In the genomic region with DNA sequence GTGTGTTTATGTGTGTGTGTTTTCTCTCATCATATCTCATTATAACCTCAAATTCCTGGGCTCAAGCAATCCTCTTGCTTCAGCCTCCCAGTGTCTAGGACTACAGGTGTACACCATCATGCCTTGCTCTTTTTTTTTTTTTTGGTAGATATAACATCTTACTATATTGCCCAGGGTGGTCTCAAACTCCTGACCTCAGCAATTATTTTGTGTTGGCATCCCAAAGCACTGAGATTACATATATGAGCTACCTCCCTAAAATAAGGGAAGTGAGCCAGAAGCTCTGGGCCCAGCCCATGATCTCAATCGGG, we compare ENCODE assay signal across 8 cellular contexts. TPM values are rescaled to one million over a fixed set of nuclear protein-coding genes. Genes with fewer than 3 reads are reported as not detected.
A peak's percentile ranks its signal among the peaks of the same experiment; 100 is the strongest.
DNase-seq lines count a peak whose midpoint lies in the region; ATAC-seq and TF ChIP-seq lines count a peak whose summit lies in the region.

No MANE protein-coding gene starts in this region.

- H3K36me3 ChIP-seq in SK-N-SH (replicated peaks in 1 of 2; ENCODE audit: control insufficient read depth in 1 of 2, insufficient read depth in 2 of 2, low read length in 1 of 2): peaks cover 2 to 8% of the 10 kb centered on the region in 2 experiments
- peaks cover 11 to 20% (median 16%) of the 10 kb centered on the region in 4 donors for H3K36me3 ChIP-seq in sigmoid colon

- peak overlapping the region; percentile 93 for H3K4me2 ChIP-seq in SK-N-SH

- TF ChIP-seq RAD21 in SK-N-SH (IDR thresholded peaks at IDR 0.05; ENCODE audit: low read length): no peak

- H2AFZ ChIP-seq in SK-N-SH (ENCODE audit: low read depth): peak overlapping the region; percentile 89

- peaks cover 45% of the 10 kb centered on the region for H3K79me2 ChIP-seq in SK-N-SH (ENCODE audit: insufficient read depth)

- CTCF ChIA-PET in SK-N-SH (lab: Yijun Ruan, JAX): no interaction called here

- no peaks in the 10 kb centered on the region for H3K9me3 ChIP-seq in SK-N-SH
- peaks cover 0 to 3% (median under 1%) of the 10 kb centered on the region in 4 donors for H3K9me3 ChIP-seq in sigmoid colon

- no peak for TF ChIP-seq EP300 in SK-N-SH (IDR thresholded peaks at IDR 0.05; ENCODE audit: borderline replicate concordance in 1 of 2, low read depth in 1 of 2, low read length in 1 of 2)
- no peak for TF ChIP-seq EP300 in sigmoid colon (IDR thresholded peaks at IDR 0.05)

- no peaks in the 10 kb centered on the region for H3K9me2 ChIP-seq in SK-N-SH

- peak; percentile 7 for ATAC-seq in GM18907 (IDR thresholded peaks at IDR 0.05; ENCODE audit: unreplicated experiment)
- no peak for ATAC-seq in GM18502 (IDR thresholded peaks at IDR 0.05; ENCODE audit: poor library complexity, unreplicated experiment)

- no peak for DNase-seq in SK-N-SH
- DNase-seq in foreskin fibroblast: no peak
- no peak for DNase-seq in sigmoid colon
- DNase-seq in NCI-H2029 treated with DMSO at 0.1 percent for 48 hours (lab: John Stamatoyannopoulos, UW): no peak
- DNase-seq in posterior cingulate gyrus: no peak
- no peak for DNase-seq in NCI-H1417 (lab: John Stamatoyannopoulos, UW)

- POLR2A ChIA-PET in SK-N-SH (lab: Yijun Ruan, JAX): no interaction called here

- 0% methylated on average over 1 of the region's 1 CpG for WGBS in SK-N-SH (ENCODE audit: low lambda C conversion rate)
- 0% methylated on average over 1 of the region's 1 CpG for WGBS in sigmoid colon, 2 donors

- H3K27me3 ChIP-seq in SK-N-SH (ENCODE audit: insufficient read depth): no peaks in the 10 kb centered on the region; the same call in 1 of the 2 replicates
- H3K27me3 ChIP-seq in sigmoid colon: no peaks in the 10 kb centered on the region

- no peak for TF ChIP-seq POLR2A in sigmoid colon (IDR thresholded peaks at IDR 0.05)

- intact Hi-C loops in sigmoid colon (cut with DNase I): loop anchor here (2.0 to 5.0 kb wide), 2 partner anchors 39 to 42 kb away; partner anchors contain the start of genes TRAPPC2B, ZNF460 and ZNF547
- intact Hi-C loops in posterior cingulate gyrus (cut with DNase I): loop anchor here (5.0 kb wide), 1 partner anchor 38 kb away; the partner anchor contains the start of gene ZNF460

- H3F3A ChIP-seq in SK-N-SH (replicated peaks; ENCODE audit: insufficient read depth): peaks cover 5% of the 10 kb centered on the region

- H3K27ac ChIP-seq in SK-N-SH (ENCODE audit: low read depth in 2 of 2, low read length in 1 of 2): peak overlapping the region; percentile 77 to 84
- peak overlapping the region; percentile 83 to 92 (median 85) for H3K27ac ChIP-seq in sigmoid colon

- peaks cover 7 to 12% of the 10 kb centered on the region in 2 experiments; a peak in 2 of 4 replicates for H3K4me1 ChIP-seq in SK-N-SH (ENCODE audit: control insufficient read depth in 1 of 2, insufficient read depth in 2 of 2, low read depth in 1 of 2, low read length in 1 of 2)
- H3K4me1 ChIP-seq in sigmoid colon: peaks cover 0 to 24% (median 15%) of the 10 kb centered on the region in 4 donors

- no peaks in the 10 kb centered on the region for H4K20me1 ChIP-seq in SK-N-SH (ENCODE audit: insufficient read depth)

- H3K4me3 ChIP-seq in SK-N-SH (ENCODE audit: low read depth in 2 of 2, low read length in 1 of 2) (peak overlapping the region; percentile 89 to 95), foreskin fibroblast (ENCODE audit: low read depth in 1 of 2, low read length in 2 of 2) (peak overlapping the region; percentile 83 to 98), sigmoid colon (peak overlapping the region; percentile 64 to 94 (median 68))

- TF ChIP-seq CTCF in SK-N-SH (IDR thresholded peaks at IDR 0.05) (no peak), foreskin fibroblast (IDR thresholded peaks at IDR 0.05; ENCODE audit: low read depth, low read length) (no peak), sigmoid colon (IDR thresholded peaks at IDR 0.05) (no peak)

- H3K9ac ChIP-seq in SK-N-SH: peak overlapping the region; percentile 92

TF ChIP-seq in SK-N-SH, 30 proteins besides CTCF, POLR2A, EP300 and RAD21:
- TF ChIP-seq, protein P1, sequence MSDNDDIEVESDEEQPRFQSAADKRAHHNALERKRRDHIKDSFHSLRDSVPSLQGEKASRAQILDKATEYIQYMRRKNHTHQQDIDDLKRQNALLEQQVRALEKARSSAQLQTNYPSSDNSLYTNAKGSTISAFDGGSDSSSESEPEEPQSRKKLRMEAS (IDR thresholded peaks at IDR 0.05; ENCODE audit: low read depth): no peak
- TF ChIP-seq NFIC (IDR thresholded peaks at IDR 0.05; ENCODE audit: borderline replicate concordance): no peak
- no peak for TF ChIP-seq NRF1 (IDR thresholded peaks at IDR 0.05; ENCODE audit: low read depth, low read length)
- no peak for TF ChIP-seq POLR2AphosphoS5 (IDR thresholded peaks at IDR 0.05; ENCODE audit: low read depth, low read length)
- TF ChIP-seq MEF2A (IDR thresholded peaks at IDR 0.05; ENCODE audit: borderline replicate concordance, low read depth): no peak
- no peak for TF ChIP-seq JUND (IDR thresholded peaks at IDR 0.05)

RNA-seq across cellular contexts. Expression of gene ZNF543, which starts 0.4 kb away (rescaled TPM):
- polyA plus RNA-seq in SK-N-SH (2012; rRNA removed) (1.2 and 1.7 TPM in 2 replicates), sigmoid colon (1 to 10 TPM in 1 of 3 donors, under 1 TPM in 2; 0.46 to 1.6 (median 0.60) TPM)
- polyA plus RNA-seq in SK-N-SH (2012; cell fraction: cytosol; rRNA removed): 1.1 and 1.7 TPM in 2 replicates
- 1.0 and 1.6 TPM in 2 replicates for polyA plus RNA-seq in SK-N-SH (2012; cell fraction: nucleus; rRNA removed)
- total RNA-seq in sigmoid colon: 1 to 10 TPM; 5.4 to 8.1 (median 7.5) TPM

RNA-seq across cellular contexts. Expression of gene ZNF304, which starts 31.2 kb away (rescaled TPM):
- polyA plus RNA-seq in SK-N-SH (2012; rRNA removed) (2.5 and 3.7 TPM in 2 replicates), sigmoid colon (1 to 10 TPM in 2 of 3 donors, under 1 TPM in 1; 0.92 to 3.1 (median 1.2) TPM)
- polyA plus RNA-seq in SK-N-SH (2012; cell fraction: cytosol; rRNA removed): 2.2 and 2.6 TPM in 2 replicates
- polyA plus RNA-seq in SK-N-SH (2012; cell fraction: nucleus; rRNA removed): 2.6 and 5.6 TPM in 2 replicates
- 1 to 10 TPM; 7.1 to 9.6 (median 9.1) TPM for total RNA-seq in sigmoid colon

RNA-seq across cellular contexts. Expression of gene ZNF460, which starts 39.5 kb away (rescaled TPM):
- polyA plus RNA-seq in SK-N-SH (2012; rRNA removed) (2.4 and 4.3 TPM in 2 replicates), sigmoid colon (1 to 10 TPM in 1 of 3 donors, under 1 TPM in 1, not detected in 1; 0.69 to 5.1 TPM)
- 1.4 and 1.5 TPM in 2 replicates for polyA plus RNA-seq in SK-N-SH (2012; cell fraction: cytosol; rRNA removed)
- 6.6 and 8.8 TPM in 2 replicates for polyA plus RNA-seq in SK-N-SH (2012; cell fraction: nucleus; rRNA removed)
- 10 to 100 TPM; 48.2 to 95.2 (median 55.1) TPM for total RNA-seq in sigmoid colon

RNA-seq across cellular contexts. Expression of gene TRAPPC2B, which starts 43.5 kb away (rescaled TPM):
- polyA plus RNA-seq in SK-N-SH (2012; rRNA removed): 21.0 and 22.2 TPM in 2 replicates
- polyA plus RNA-seq in SK-N-SH (2012; cell fraction: cytosol; rRNA removed): 21.3 and 22.0 TPM in 2 replicates
- 10.2 and 10.9 TPM in 2 replicates for polyA plus RNA-seq in SK-N-SH (2012; cell fraction: nucleus; rRNA removed)
- total RNA-seq in sigmoid colon: 10 to 100 TPM; 21.3 to 28.1 (median 27.1) TPM
- 10 to 100 TPM in 2 of 3 donors, 1 to 10 TPM in 1; 9.2 to 18.0 (median 11.4) TPM for polyA plus RNA-seq in sigmoid colon

RNA-seq across cellular contexts. Expression of gene ZNF547, which starts 43.5 kb away (rescaled TPM):
- polyA plus RNA-seq in SK-N-SH (2012; rRNA removed): 1.5 and 1.7 TPM in 2 replicates
- 0.94 and 1.0 TPM in 2 replicates for polyA plus RNA-seq in SK-N-SH (2012; cell fraction: cytosol; rRNA removed)
- polyA plus RNA-seq in SK-N-SH (2012; cell fraction: nucleus; rRNA removed): 6.8 and 7.1 TPM in 2 replicates
- total RNA-seq in sigmoid colon: 1 to 10 TPM in 3 of 4 donors, under 1 TPM in 1; 0.83 to 3.6 (median 2.8) TPM
- polyA plus RNA-seq in sigmoid colon: 1 to 10 TPM in 1 of 3 donors, not detected in 2; 1.2 TPM
